In genomic region chr6:35402136-35402855, GRCh38 we compare ENCODE assay signal across 1 cellular context.
TF ChIP-seq lines count a peak whose summit lies in the region.

No MANE protein-coding gene starts in this region.

TF ChIP-seq in WTC11, 78 proteins besides CTCF, POLR2A, EP300 and RAD21 (continued from another document):
- TF ChIP-seq ZNF416 (CRISPR knock-in tag; IDR thresholded peaks at IDR 0.05), result no peak
- TF ChIP-seq ZSCAN18 (CRISPR knock-in tag; IDR thresholded peaks at IDR 0.05), result no peak
- TF ChIP-seq AR (CRISPR knock-in tag; IDR thresholded peaks at IDR 0.05), result no peak
